16 cellular contexts compared by ENCODE assay signal in the genomic region with DNA sequence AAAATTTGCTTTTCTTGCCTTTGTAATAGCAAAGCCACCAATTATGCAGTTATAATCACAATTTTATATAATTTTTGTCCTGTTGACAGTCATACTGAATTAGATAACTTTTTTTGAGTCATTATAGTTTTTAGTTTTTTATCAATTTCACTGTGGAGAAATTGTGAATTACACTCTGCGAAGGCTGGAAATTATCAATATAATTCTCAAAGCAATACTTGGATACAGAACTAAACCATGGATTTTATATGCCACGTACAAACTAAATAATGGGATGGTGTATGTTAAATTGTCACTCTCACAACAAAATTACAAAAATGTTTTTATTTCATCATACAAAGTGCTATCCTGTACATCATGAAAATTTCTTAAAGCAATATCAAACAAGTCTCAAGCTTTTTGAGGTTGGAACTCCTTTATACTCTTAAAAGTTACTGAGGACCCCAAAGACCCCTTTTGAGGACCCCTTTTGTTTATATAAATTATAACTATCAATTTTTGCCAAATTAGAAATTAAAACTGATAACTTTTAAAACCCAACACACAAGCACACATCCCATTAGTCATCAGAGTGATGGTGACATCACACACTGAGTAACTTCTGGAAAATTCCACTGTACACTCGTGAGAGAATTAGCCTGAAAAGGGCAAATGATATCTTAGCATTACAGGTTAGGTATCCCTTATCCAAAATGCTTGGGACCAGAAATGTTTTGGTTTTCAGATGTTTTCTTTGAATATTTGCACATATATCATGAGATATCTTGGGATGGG. TPM values are rescaled to one million over a fixed set of nuclear protein-coding genes. Genes with fewer than 3 reads are reported as not detected.
DNase-seq lines count a peak whose midpoint lies in the region; ATAC-seq and TF ChIP-seq lines count a peak whose summit lies in the region.
"Had no signal": no experiment of that assay in that cellular context is flagged by ENCODE, and none has a peak within 500 bp of the region (broad histone marks: within the 10 kb centered on the region; RNA-seq: fewer than 3 reads in every experiment).

No MANE protein-coding gene starts in this region.

- DNase-seq in Caki2 (ENCODE audit: low read depth) (peak; percentile 19), HS-27A (ENCODE audit: low read depth) (peak; percentile 33), cardiac fibroblast (ENCODE audit: low read depth in 2 of 2) (peak; percentile 64 to 82), lung microvascular endothelial cell (ENCODE audit: low read depth in 2 of 2) (peak; percentile 56 to 71), RPMI8226 (no peak), colonic mucosa (no peak)
- DNase-seq: DMS153; NCI-H345; SHP77; stimulated activated CD4-positive, alpha-beta T cell treated with anti-CD3 and anti-CD28 coated beads, Interleukin-4, amount 100 ng/mL, for 1 hour had no signal

- H3K4me3 ChIP-seq in cardiac fibroblast (replicated peaks in 1 of 2; ENCODE audit: low read depth in 2 of 2, low read length in 2 of 2) (no peak overlapping the region), colonic mucosa (no peak overlapping the region)
- H3K4me3 ChIP-seq: lung had no signal

- no peaks in the 10 kb centered on the region for H3K27me3 ChIP-seq in colonic mucosa

- no peak for ATAC-seq in HG02610 (IDR thresholded peaks at IDR 0.05; ENCODE audit: unreplicated experiment)
- ATAC-seq in HG03095 (IDR thresholded peaks at IDR 0.05; ENCODE audit: unreplicated experiment) = no peak

- no peak overlapping the region for H3K27ac ChIP-seq in colonic mucosa

- TF ChIP-seq CTCF in cardiac fibroblast (IDR thresholded peaks at IDR 0.05; ENCODE audit: low read depth, low read length) (no peak), colonic mucosa (IDR thresholded peaks at IDR 0.05) (no peak)

- H3K9me3 ChIP-seq in colonic mucosa = no peaks in the 10 kb centered on the region

- no peaks in the 10 kb centered on the region for H3K4me1 ChIP-seq in colonic mucosa

- intact Hi-C loops in colonic mucosa (cut with DNase I) = no loop called here

- no peak overlapping the region for H3K9ac ChIP-seq in colonic mucosa (ENCODE audit: low read depth in 2 of 2, low read length in 2 of 2)

- H3K36me3 ChIP-seq in colonic mucosa = no peaks in the 10 kb centered on the region

- in situ Hi-C loops in Caki2 (cut with HindIII; ENCODE audit: low pct_unique_long_range_greater_than_20kb, low sequenced_read_pairs) = no loop called here

RNA-seq across cellular contexts. Expression of a gene that starts 19.8 kb away (rescaled TPM):
- total RNA-seq in Caki2 (2014; rRNA removed; shearing (Covaris generic); ENCODE audit: low replicate concordance) = not detected in 2 replicates
- not detected in 2 replicates for total RNA-seq in lung microvascular endothelial cell
- not detected for total RNA-seq in colonic mucosa
- total RNA-seq: cardiac septum, glomerular endothelial cell, lung, osteocyte had no signal

RNA-seq across cellular contexts. Expression of a gene that starts 27.0 kb away (rescaled TPM):
- total RNA-seq in Caki2 (2014; rRNA removed; shearing (Covaris generic); ENCODE audit: low replicate concordance) = not detected in 2 replicates
- total RNA-seq in lung microvascular endothelial cell (not detected in 2 replicates), colonic mucosa (1 to 10 TPM; 2.8 to 3.6 TPM)
- total RNA-seq: glomerular endothelial cell had no signal

RNA-seq across cellular contexts. Expression of a gene that starts 31.0 kb away (rescaled TPM):
- not detected in 2 replicates for total RNA-seq in Caki2 (2014; rRNA removed; shearing (Covaris generic); ENCODE audit: low replicate concordance)
- total RNA-seq in lung microvascular endothelial cell (not detected in 2 replicates), colonic mucosa (not detected)
- total RNA-seq: cardiac septum, glomerular endothelial cell had no signal

RNA-seq across cellular contexts. Expression of a gene that starts 42.0 kb away (rescaled TPM):
- not detected in 2 replicates for total RNA-seq in Caki2 (2014; rRNA removed; shearing (Covaris generic); ENCODE audit: low replicate concordance)
- total RNA-seq in lung microvascular endothelial cell (not detected in 2 replicates), colonic mucosa (not detected)
- total RNA-seq: cardiac septum, glomerular endothelial cell, osteocyte had no signal

Comparison
In these comparisons a context has a peak if more than half of its experiments do, and no peak if none do; other contexts are left out.
1. DNase-seq: peak in Caki2 (single experiment), HS-27A (single experiment), cardiac fibroblast (2 of 2) and lung microvascular endothelial cell (2 of 2); none in RPMI8226 (single experiment) and colonic mucosa (single experiment).